ENCODE assay signal across 9 cellular contexts in the genomic region with DNA sequence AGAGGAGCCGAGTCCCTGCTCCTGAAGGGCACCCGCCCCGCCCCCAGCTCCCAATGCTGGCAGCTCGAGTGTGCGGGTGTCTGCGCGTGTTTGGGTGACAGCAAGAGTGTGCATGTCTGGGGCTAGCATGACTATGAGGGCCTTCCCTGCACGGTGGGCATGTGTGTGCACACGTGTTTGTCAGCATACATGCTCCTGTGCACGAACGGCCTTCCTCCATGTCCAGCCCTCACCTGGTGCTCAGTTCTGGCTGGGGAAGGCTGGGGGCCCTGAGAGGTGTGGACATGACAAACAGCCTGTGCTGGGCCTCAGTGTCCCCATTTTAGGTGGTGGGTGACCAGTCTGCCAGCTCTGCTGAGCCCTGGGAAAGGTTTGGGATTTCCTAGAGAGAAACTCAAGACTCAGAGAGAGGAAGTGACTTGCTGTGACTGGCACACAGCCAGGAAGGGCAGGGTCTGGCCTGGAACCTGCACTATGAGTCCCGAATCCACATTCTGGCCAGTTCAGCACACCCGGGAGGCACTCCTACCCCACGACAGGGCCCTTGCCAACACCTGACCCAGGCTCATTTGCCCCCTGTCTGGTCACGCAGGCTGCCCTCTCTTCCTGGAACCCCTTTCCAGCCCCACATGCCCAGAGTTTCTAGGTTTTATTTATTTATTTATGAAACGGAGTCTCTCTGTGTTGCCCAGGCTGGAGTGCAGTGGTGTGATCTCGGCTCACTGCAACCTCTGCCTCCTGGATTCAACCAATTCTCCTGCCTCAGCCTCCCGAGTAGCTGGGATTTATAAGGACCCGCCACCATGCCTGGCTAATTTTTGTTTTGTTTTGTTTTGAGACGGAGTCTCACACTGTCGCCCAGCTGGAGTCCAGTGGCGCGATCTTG. TPM values are rescaled to one million over a fixed set of nuclear protein-coding genes. Genes with fewer than 3 reads are reported as not detected.
DNase-seq lines count a peak whose midpoint lies in the region; ATAC-seq, FAIRE-seq and TF ChIP-seq lines count a peak whose summit lies in the region.
"Had no signal": no experiment of that assay in that cellular context is flagged by ENCODE, and none has a peak within 500 bp of the region (broad histone marks: within the 10 kb centered on the region; RNA-seq: fewer than 3 reads in every experiment).

No MANE protein-coding gene starts in this region.

- H3K27ac ChIP-seq in astrocyte (ENCODE audit: low read depth, low read length) = no peak overlapping the region
- H3K27ac ChIP-seq: C4-2B had no signal

- H3K9me3 Mint-ChIP-seq in astrocyte (ENCODE audit: unreplicated experiment) = no peaks in the 10 kb centered on the region
- no peaks in the 10 kb centered on the region for H3K9me3 Mint-ChIP-seq in naive B cell

- TF ChIP-seq CTCF in astrocyte (IDR thresholded peaks at IDR 0.05; ENCODE audit: insufficient read depth, low read depth, low read length) = no peak

- ATAC-seq in naive B cell (ENCODE audit: low read depth in 2 of 2) (no peak), GM19395 (IDR thresholded peaks at IDR 0.05; ENCODE audit: unreplicated experiment) (no peak)

- no peak for FAIRE-seq in astrocyte (lab: Jason Lieb, UNC)

- no peaks in the 10 kb centered on the region for H3K36me3 ChIP-seq in astrocyte (ENCODE audit: insufficient read depth, low read length)

- H3K36me3 Mint-ChIP-seq in astrocyte (ENCODE audit: low read depth, unreplicated experiment) = no peaks in the 10 kb centered on the region
- no peaks in the 10 kb centered on the region for H3K36me3 Mint-ChIP-seq in naive B cell

- H3K9me3 ChIP-seq in astrocyte (ENCODE audit: insufficient read depth, low read depth, low read length) = no peaks in the 10 kb centered on the region

- H3K4me1 Mint-ChIP-seq in astrocyte (ENCODE audit: low read depth, unreplicated experiment) = peaks cover 5% of the 10 kb centered on the region
- peaks cover 45 to 77% (median 76%) of the 10 kb centered on the region in 3 donors for H3K4me1 Mint-ChIP-seq in naive B cell

- no peak overlapping the region for H3K9ac ChIP-seq in astrocyte (ENCODE audit: low read length)

- H3K4me3 Mint-ChIP-seq in astrocyte (ENCODE audit: unreplicated experiment) (no peak overlapping the region), naive B cell (peak overlapping the region; percentile 33 to 98 (median 87))

- peaks cover 29% of the 10 kb centered on the region for H3K27me3 ChIP-seq in astrocyte (ENCODE audit: insufficient read depth, low read length)

- peaks cover 11% of the 10 kb centered on the region for H3K4me1 ChIP-seq in astrocyte (ENCODE audit: insufficient read depth, low read length)

- no peak overlapping the region for H3K4me3 ChIP-seq in astrocyte (ENCODE audit: insufficient read depth, low read depth, low read length)

- peak overlapping the region; percentile 36 for H3K4me2 ChIP-seq in astrocyte (ENCODE audit: low read length)

- no peak overlapping the region for H3K27ac Mint-ChIP-seq in astrocyte (ENCODE audit: unreplicated experiment)
- H3K27ac Mint-ChIP-seq in naive B cell = peak overlapping the region; percentile 86 to 100 (median 99)

- H3K27me3 Mint-ChIP-seq in astrocyte (ENCODE audit: low read depth, unreplicated experiment) (peaks cover 37% of the 10 kb centered on the region), naive B cell (peaks cover 4 to 11% (median 4%) of the 10 kb centered on the region in 3 donors)

- peak; percentile 27 for DNase-seq in NCI-H82 (lab: John Stamatoyannopoulos, UW)
- DNase-seq in NCI-H82 treated with DMSO at 0.1 percent for 48 hours (lab: John Stamatoyannopoulos, UW; ENCODE audit: unreplicated experiment) = no peak
- peak; percentile 69 for DNase-seq in M059J (ENCODE audit: low read depth)
- DNase-seq in astrocyte (ENCODE audit: low read depth) = peak; percentile 29
- peak; percentile 67 for DNase-seq in naive B cell
- DNase-seq in activated effector memory CD4-positive, alpha-beta T cell treated with Interleukin-2 at 50 U/mL for 16 hours = no peak
- no peak for DNase-seq in OCI-M2 (lab: John Stamatoyannopoulos, UW; ENCODE audit: unreplicated experiment)

- no peaks in the 10 kb centered on the region for H3K79me2 ChIP-seq in astrocyte (ENCODE audit: insufficient read depth, low read length)

- H2AFZ ChIP-seq in astrocyte (ENCODE audit: low read depth, low read length) = no peak overlapping the region

- H4K20me1 ChIP-seq in astrocyte (ENCODE audit: insufficient read depth, low read length) = peaks cover 11% of the 10 kb centered on the region

RNA-seq across cellular contexts. Expression of a gene that starts 3.3 kb away (rescaled TPM):
- total RNA-seq in M059J (2014; rRNA removed; shearing (Covaris generic)) = not detected in 2 replicates
- total RNA-seq in astrocyte = not detected in 2 replicates
- 1 to 10 TPM in 1 of 6 donors, under 1 TPM in 5; 0.28 to 1.7 (median 0.67) TPM for polyA plus RNA-seq in naive B cell (ENCODE audit: low read depth in 6 of 6)

RNA-seq across cellular contexts. Expression of a gene that starts 8.5 kb away (rescaled TPM):
- 0.05 and 0.10 TPM in 2 replicates for total RNA-seq in M059J (2014; rRNA removed; shearing (Covaris generic))
- total RNA-seq in astrocyte = 0.12 TPM in 1 of 2 replicates, not detected in the other
- polyA plus RNA-seq in naive B cell (ENCODE audit: low read depth in 6 of 6) = 100 to 1,000 TPM in 1 of 6 donors, 10 to 100 TPM in 5; 65.3 to 104 (median 84.2) TPM

RNA-seq across cellular contexts. Expression of a gene that starts 28.8 kb away (rescaled TPM):
- total RNA-seq in M059J (2014; rRNA removed; shearing (Covaris generic)) = 47.5 and 62.8 TPM in 2 replicates
- 0.84 and 2.0 TPM in 2 replicates for total RNA-seq in astrocyte
- 10 to 100 TPM; 41.2 to 70.9 (median 53.0) TPM for polyA plus RNA-seq in naive B cell (ENCODE audit: low read depth in 6 of 6)

RNA-seq across cellular contexts. Expression of a gene that starts 51.1 kb away (rescaled TPM):
- total RNA-seq in M059J (2014; rRNA removed; shearing (Covaris generic)) = 0.05 and 0.17 TPM in 2 replicates
- total RNA-seq in astrocyte = 0.43 and 0.52 TPM in 2 replicates
- not detected for polyA plus RNA-seq in naive B cell (ENCODE audit: low read depth in 6 of 6)

Comparison
In these comparisons a context has a peak if more than half of its experiments do, and no peak if none do; other contexts are left out.
1. DNase-seq: peak in NCI-H82 (single experiment), M059J (single experiment), astrocyte (single experiment) and naive B cell (single experiment); none in NCI-H82 treated with DMSO at 0.1 percent for 48 hours (single experiment), activated effector memory CD4-positive, alpha-beta T cell treated with Interleukin-2 at 50 U/mL for 16 hours (single experiment) and OCI-M2 (single experiment).
2. RNA of a gene that starts 28.8 kb away (total RNA-seq): 47.5 to 62.8 TPM in M059J; 0.84 to 2.0 TPM in astrocyte; every median in the first group is over 10 times any median in the second.